In genomic region chr5:16894236-16895057, GRCh38 we compare ENCODE assay signal across 8 cellular contexts. TPM values are rescaled to one million over a fixed set of nuclear protein-coding genes. Genes with fewer than 3 reads are reported as not detected.
DNase-seq lines count a peak whose midpoint lies in the region; ATAC-seq and TF ChIP-seq lines count a peak whose summit lies in the region.

No MANE protein-coding gene starts in this region.

- no peak overlapping the region for H2AFZ ChIP-seq in mammary epithelial cell (ENCODE audit: low read depth, low read length)

- peak overlapping the region; percentile 89 for H3K27ac ChIP-seq in mammary epithelial cell (ENCODE audit: insufficient read depth, low read depth, low read length)

- no peaks in the 10 kb centered on the region for H3K36me3 ChIP-seq in mammary epithelial cell (ENCODE audit: insufficient read depth, low read length)

- H3K4me3 ChIP-seq in mammary epithelial cell (replicated peaks in 1 of 3; ENCODE audit: insufficient read depth in 1 of 3, low read depth in 2 of 3, low read length in 3 of 3), result no peak overlapping the region

- BruUV-seq in mammary epithelial cell (replicated peaks; lab: Mats Ljungman, UMichigan), result no TSS peak

- peak overlapping the region; percentile 69 for H3K4me2 ChIP-seq in mammary epithelial cell (ENCODE audit: insufficient read depth, low read depth, low read length)

- TF ChIP-seq CTCF in mammary epithelial cell (conservative IDR thresholded peaks at IDR 0.05 in 1 of 2, IDR thresholded peaks at IDR 0.05 in 1 of 2; ENCODE audit: extremely low read depth in 1 of 2, insufficient read depth in 1 of 2, low read depth in 1 of 2, low read length in 2 of 2) (no peak), omental fat pad (IDR thresholded peaks at IDR 0.05) (no peak)

- WGBS in mammary epithelial cell (ENCODE audit: low coverage, missing lambda C conversion rate), result 19% methylated on average over 13 of the region's 13 CpGs

- ATAC-seq in GM21786 (IDR thresholded peaks at IDR 0.05; ENCODE audit: unreplicated experiment) (no peak), omental fat pad (ENCODE audit: low FRiP score) (no peak)

- intact Hi-C loops in mammary epithelial cell (cut with micrococcal nuclease), result no loop called here

- peaks cover 49% of the 10 kb centered on the region for H3K4me1 ChIP-seq in mammary epithelial cell (ENCODE audit: insufficient read depth, low read length)

- CTCF ChIA-PET in mammary epithelial cell (lab: Charles Lee; ENCODE audit: low non-redundant PET), result no interaction called here

- peaks cover 12% of the 10 kb centered on the region for H4K20me1 ChIP-seq in mammary epithelial cell (ENCODE audit: insufficient read depth, low read length)

- no peaks in the 10 kb centered on the region for H3K9me3 ChIP-seq in mammary epithelial cell (replicated peaks; ENCODE audit: insufficient read depth, low read length)

- H3K9ac ChIP-seq in mammary epithelial cell (ENCODE audit: insufficient read depth, low read length), result peak overlapping the region; percentile 64

- DNase-seq in DMS79 treated with DMSO at 0.1 percent for 48 hours (lab: John Stamatoyannopoulos, UW) (peak; percentile 77), NCI-H2171 (lab: John Stamatoyannopoulos, UW) (peak; percentile 59), mammary epithelial cell (peak; percentile 98), myocyte (ENCODE audit: low read depth) (peak; percentile 70), nucleus accumbens (lab: John Stamatoyannopoulos, UW) (no peak), omental fat pad (ENCODE audit: low spot score) (no peak)
- DNase-seq in stimulated activated CD4-positive, alpha-beta T cell treated with anti-CD3 and anti-CD28 coated beads, Interleukin-1b, Interleukin-23, amount 100 ng/mL, for 48 hours, result no peak

- peaks cover 98% of the 10 kb centered on the region for H3K79me2 ChIP-seq in mammary epithelial cell (ENCODE audit: insufficient read depth, low read length)

- in situ Hi-C loops in mammary epithelial cell (cut with MboI; ENCODE audit: low sequenced_read_pairs in 2 of 2), result no loop called here

- dilution Hi-C loops in mammary epithelial cell (cut with HindIII; ENCODE audit: low sequenced_read_pairs), result no loop called here

- no peaks in the 10 kb centered on the region for H3K27me3 ChIP-seq in mammary epithelial cell (ENCODE audit: insufficient read depth, low read length)

RNA-seq across cellular contexts. Expression of gene MYO10, which starts 41.6 kb away (rescaled TPM):
- total RNA-seq in mammary epithelial cell (10 to 100 TPM; 34.3 to 69.7 TPM), myocyte (45.9 and 60.9 TPM in 2 replicates), omental fat pad (10 to 100 TPM; 12.1 to 35.8 (median 17.7) TPM)
- polyA plus RNA-seq in mammary epithelial cell, result 13.1 TPM
- 126 TPM for polyA minus RNA-seq in mammary epithelial cell
- polyA plus RNA-seq in myocyte (2012), result 23.4 TPM

Comparison
In these comparisons a context has a peak if more than half of its experiments do, and no peak if none do; other contexts are left out.
1. DNase-seq: peak in DMS79 treated with DMSO at 0.1 percent for 48 hours (single experiment), NCI-H2171 (single experiment), mammary epithelial cell (single experiment) and myocyte (single experiment); none in nucleus accumbens (0 of 56), stimulated activated CD4-positive, alpha-beta T cell treated with anti-CD3 and anti-CD28 coated beads, Interleukin-1b, Interleukin-23, amount 100 ng/mL, for 48 hours (single experiment) and omental fat pad (single experiment).